ENCODE assay signal across 2 cellular contexts in the genomic region with DNA sequence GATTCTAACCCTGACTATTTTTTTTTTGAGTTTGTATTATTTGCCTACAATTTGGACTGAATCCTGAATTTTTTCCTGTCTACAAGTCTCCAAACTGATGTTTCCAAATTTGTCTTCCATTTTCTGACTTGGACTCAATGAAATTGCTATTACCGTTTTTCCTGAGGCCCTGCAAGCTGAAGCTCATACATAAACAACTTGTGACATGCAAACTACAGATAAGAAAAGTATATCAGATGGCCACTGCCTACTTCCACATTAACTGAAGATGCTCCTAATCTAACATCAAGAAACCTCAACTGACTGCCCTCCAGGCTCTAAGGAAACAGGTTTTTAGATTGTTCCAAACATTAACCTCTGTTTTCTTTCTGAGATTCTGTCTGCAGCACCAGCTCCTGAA.
TF ChIP-seq lines count a peak whose summit lies in the region.

No MANE protein-coding gene starts in this region.

TF ChIP-seq in GM23338, 12 proteins besides CTCF, POLR2A, EP300 and RAD21 (continued from another document):
- no peak for TF ChIP-seq ZNF114 (CRISPR knock-in tag; IDR thresholded peaks at IDR 0.05)
- TF ChIP-seq NANOG (IDR thresholded peaks at IDR 0.05; ENCODE audit: borderline replicate concordance), result no peak

TF ChIP-seq in K562, 482 proteins besides CTCF, POLR2A, EP300 and RAD21 (continued from another document and continues in another):
- TF ChIP-seq, protein P1, sequence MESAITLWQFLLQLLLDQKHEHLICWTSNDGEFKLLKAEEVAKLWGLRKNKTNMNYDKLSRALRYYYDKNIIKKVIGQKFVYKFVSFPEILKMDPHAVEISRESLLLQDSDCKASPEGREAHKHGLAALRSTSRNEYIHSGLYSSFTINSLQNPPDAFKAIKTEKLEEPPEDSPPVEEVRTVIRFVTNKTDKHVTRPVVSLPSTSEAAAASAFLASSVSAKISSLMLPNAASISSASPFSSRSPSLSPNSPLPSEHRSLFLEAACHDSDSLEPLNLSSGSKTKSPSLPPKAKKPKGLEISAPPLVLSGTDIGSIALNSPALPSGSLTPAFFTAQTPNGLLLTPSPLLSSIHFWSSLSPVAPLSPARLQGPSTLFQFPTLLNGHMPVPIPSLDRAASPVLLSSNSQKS (CRISPR knock-in tag; IDR thresholded peaks at IDR 0.05), result no peak
- TF ChIP-seq ZNF589 (CRISPR knock-in tag; IDR thresholded peaks at IDR 0.05; ENCODE audit: low read depth), result no peak
- no peak for TF ChIP-seq ETV1 (tag; conservative IDR thresholded peaks at IDR 0.05; ENCODE audit: low read depth)
- TF ChIP-seq ASH1L (IDR thresholded peaks at IDR 0.05; ENCODE audit: borderline replicate concordance, low read depth, partially characterized antibody), result no peak
- no peak for TF ChIP-seq FUS (optimal IDR thresholded peaks at IDR 0.05; ENCODE audit: low read depth, low read length)
- no peak for TF ChIP-seq TBL1XR1 (IDR thresholded peaks at IDR 0.05; ENCODE audit: low read length in 2 of 2)
- no peak for TF ChIP-seq ZZZ3 (IDR thresholded peaks at IDR 0.05)
- 0 out of 2 replicates have a peak, but pooled peaks have one; percentile 13 for TF ChIP-seq ZFPM2 (CRISPR knock-in tag; IDR thresholded peaks at IDR 0.05)
- TF ChIP-seq TAF9B (IDR thresholded peaks at IDR 0.05; ENCODE audit: partially characterized antibody), result no peak
- no peak for TF ChIP-seq BRD4 (IDR thresholded peaks at IDR 0.05)
- TF ChIP-seq, protein P2, sequence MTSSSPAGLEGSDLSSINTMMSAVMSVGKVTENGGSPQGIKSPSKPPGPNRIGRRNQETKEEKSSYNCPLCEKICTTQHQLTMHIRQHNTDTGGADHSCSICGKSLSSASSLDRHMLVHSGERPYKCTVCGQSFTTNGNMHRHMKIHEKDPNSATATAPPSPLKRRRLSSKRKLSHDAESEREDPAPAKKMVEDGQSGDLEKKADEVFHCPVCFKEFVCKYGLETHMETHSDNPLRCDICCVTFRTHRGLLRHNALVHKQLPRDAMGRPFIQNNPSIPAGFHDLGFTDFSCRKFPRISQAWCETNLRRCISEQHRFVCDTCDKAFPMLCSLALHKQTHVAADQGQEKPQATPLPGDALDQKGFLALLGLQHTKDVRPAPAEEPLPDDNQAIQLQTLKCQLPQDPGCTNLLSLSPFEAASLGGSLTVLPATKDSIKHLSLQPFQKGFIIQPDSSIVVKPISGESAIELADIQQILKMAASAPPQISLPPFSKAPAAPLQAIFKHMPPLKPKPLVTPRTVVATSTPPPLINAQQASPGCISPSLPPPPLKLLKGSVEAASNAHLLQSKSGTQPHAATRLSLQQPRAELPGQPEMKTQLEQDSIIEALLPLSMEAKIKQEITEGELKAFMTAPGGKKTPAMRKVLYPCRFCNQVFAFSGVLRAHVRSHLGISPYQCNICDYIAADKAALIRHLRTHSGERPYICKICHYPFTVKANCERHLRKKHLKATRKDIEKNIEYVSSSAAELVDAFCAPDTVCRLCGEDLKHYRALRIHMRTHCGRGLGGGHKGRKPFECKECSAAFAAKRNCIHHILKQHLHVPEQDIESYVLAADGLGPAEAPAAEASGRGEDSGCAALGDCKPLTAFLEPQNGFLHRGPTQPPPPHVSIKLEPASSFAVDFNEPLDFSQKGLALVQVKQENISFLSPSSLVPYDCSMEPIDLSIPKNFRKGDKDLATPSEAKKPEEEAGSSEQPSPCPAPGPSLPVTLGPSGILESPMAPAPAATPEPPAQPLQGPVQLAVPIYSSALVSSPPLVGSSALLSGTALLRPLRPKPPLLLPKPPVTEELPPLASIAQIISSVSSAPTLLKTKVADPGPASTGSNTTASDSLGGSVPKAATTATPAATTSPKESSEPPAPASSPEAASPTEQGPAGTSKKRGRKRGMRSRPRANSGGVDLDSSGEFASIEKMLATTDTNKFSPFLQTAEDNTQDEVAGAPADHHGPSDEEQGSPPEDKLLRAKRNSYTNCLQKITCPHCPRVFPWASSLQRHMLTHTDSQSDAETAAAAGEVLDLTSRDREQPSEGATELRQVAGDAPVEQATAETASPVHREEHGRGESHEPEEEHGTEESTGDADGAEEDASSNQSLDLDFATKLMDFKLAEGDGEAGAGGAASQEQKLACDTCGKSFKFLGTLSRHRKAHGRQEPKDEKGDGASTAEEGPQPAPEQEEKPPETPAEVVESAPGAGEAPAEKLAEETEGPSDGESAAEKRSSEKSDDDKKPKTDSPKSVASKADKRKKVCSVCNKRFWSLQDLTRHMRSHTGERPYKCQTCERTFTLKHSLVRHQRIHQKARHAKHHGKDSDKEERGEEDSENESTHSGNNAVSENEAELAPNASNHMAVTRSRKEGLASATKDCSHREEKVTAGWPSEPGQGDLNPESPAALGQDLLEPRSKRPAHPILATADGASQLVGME (CRISPR knock-in tag; IDR thresholded peaks at IDR 0.05), result peak; percentile 93
- TF ChIP-seq SMARCE1 (IDR thresholded peaks at IDR 0.05), result no peak
- TF ChIP-seq DDX20 (tag; IDR thresholded peaks at IDR 0.05; ENCODE audit: low read depth), result peak; percentile 9; the same call in 1 of the 2 replicates
- no peak for TF ChIP-seq FOXP1 (CRISPR knock-in tag; IDR thresholded peaks at IDR 0.05)
- TF ChIP-seq ZSCAN29 (IDR thresholded peaks at IDR 0.05), result no peak
- TF ChIP-seq, protein P3, sequence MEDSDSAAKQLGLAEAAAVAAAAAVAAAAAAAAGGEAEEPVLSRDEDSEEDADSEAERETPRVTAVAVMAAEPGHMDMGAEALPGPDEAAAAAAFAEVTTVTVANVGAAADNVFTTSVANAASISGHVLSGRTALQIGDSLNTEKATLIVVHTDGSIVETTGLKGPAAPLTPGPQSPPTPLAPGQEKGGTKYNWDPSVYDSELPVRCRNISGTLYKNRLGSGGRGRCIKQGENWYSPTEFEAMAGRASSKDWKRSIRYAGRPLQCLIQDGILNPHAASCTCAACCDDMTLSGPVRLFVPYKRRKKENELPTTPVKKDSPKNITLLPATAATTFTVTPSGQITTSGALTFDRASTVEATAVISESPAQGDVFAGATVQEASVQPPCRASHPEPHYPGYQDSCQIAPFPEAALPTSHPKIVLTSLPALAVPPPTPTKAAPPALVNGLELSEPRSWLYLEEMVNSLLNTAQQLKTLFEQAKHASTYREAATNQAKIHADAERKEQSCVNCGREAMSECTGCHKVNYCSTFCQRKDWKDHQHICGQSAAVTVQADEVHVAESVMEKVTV (CRISPR knock-in tag; IDR thresholded peaks at IDR 0.05), result no peak
- TF ChIP-seq, protein P4, sequence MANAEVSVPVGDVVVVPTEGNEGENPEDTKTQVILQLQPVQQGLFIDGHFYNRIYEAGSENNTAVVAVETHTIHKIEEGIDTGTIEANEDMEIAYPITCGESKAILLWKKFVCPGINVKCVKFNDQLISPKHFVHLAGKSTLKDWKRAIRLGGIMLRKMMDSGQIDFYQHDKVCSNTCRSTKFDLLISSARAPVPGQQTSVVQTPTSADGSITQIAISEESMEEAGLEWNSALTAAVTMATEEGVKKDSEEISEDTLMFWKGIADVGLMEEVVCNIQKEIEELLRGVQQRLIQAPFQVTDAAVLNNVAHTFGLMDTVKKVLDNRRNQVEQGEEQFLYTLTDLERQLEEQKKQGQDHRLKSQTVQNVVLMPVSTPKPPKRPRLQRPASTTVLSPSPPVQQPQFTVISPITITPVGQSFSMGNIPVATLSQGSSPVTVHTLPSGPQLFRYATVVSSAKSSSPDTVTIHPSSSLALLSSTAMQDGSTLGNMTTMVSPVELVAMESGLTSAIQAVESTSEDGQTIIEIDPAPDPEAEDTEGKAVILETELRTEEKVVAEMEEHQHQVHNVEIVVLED (CRISPR knock-in tag; IDR thresholded peaks at IDR 0.05), result peak; percentile 42; the same call in 1 of the 2 replicates
- no peak for TF ChIP-seq CHD1 (IDR thresholded peaks at IDR 0.05; ENCODE audit: low read length)
- no peak; the same call in 1 of the 2 replicates for TF ChIP-seq TCFL5 (CRISPR knock-in tag; conservative IDR thresholded peaks at IDR 0.05)
- 0 out of 2 replicates have a peak, but pooled peaks have one; percentile 43 for TF ChIP-seq ZNF79 (CRISPR knock-in tag; IDR thresholded peaks at IDR 0.05; ENCODE audit: low read depth)
- TF ChIP-seq, protein P5, sequence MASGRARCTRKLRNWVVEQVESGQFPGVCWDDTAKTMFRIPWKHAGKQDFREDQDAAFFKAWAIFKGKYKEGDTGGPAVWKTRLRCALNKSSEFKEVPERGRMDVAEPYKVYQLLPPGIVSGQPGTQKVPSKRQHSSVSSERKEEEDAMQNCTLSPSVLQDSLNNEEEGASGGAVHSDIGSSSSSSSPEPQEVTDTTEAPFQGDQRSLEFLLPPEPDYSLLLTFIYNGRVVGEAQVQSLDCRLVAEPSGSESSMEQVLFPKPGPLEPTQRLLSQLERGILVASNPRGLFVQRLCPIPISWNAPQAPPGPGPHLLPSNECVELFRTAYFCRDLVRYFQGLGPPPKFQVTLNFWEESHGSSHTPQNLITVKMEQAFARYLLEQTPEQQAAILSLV (tag; IDR thresholded peaks at IDR 0.05), result no peak
- TF ChIP-seq COPS2 (conservative IDR thresholded peaks at IDR 0.05), result no peak
- TF ChIP-seq ZC3H11A (IDR thresholded peaks at IDR 0.05; ENCODE audit: low read depth, low read length), result no peak
- 0 out of 2 replicates have a peak, but pooled peaks have one; percentile 55 for TF ChIP-seq ZNF165 (CRISPR knock-in tag; IDR thresholded peaks at IDR 0.05; ENCODE audit: borderline replicate concordance)
- TF ChIP-seq, protein P6, sequence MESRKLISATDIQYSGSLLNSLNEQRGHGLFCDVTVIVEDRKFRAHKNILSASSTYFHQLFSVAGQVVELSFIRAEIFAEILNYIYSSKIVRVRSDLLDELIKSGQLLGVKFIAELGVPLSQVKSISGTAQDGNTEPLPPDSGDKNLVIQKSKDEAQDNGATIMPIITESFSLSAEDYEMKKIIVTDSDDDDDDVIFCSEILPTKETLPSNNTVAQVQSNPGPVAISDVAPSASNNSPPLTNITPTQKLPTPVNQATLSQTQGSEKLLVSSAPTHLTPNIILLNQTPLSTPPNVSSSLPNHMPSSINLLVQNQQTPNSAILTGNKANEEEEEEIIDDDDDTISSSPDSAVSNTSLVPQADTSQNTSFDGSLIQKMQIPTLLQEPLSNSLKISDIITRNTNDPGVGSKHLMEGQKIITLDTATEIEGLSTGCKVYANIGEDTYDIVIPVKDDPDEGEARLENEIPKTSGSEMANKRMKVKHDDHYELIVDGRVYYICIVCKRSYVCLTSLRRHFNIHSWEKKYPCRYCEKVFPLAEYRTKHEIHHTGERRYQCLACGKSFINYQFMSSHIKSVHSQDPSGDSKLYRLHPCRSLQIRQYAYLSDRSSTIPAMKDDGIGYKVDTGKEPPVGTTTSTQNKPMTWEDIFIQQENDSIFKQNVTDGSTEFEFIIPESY (CRISPR knock-in tag; IDR thresholded peaks at IDR 0.05), result no peak
- peak; percentile 24; the same call in 1 of the 2 replicates for TF ChIP-seq TCF3 (CRISPR knock-in tag; IDR thresholded peaks at IDR 0.05)
- TF ChIP-seq HDAC1 (IDR thresholded peaks at IDR 0.05), result no peak
- TF ChIP-seq ZFP36 (IDR thresholded peaks at IDR 0.05; ENCODE audit: low read depth, low read length, partially characterized antibody), result no peak
- no peak for TF ChIP-seq ZNF384 (IDR thresholded peaks at IDR 0.05; ENCODE audit: low read depth, low read length)
- TF ChIP-seq, protein P7, sequence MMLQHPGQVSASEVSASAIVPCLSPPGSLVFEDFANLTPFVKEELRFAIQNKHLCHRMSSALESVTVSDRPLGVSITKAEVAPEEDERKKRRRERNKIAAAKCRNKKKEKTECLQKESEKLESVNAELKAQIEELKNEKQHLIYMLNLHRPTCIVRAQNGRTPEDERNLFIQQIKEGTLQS (IDR thresholded peaks at IDR 0.05), result no peak
- TF ChIP-seq, protein P7 (CRISPR knock-in tag; conservative IDR thresholded peaks at IDR 0.05), result no peak
- no peak for TF ChIP-seq CC2D1A (IDR thresholded peaks at IDR 0.05)
- TF ChIP-seq POLR2B (IDR thresholded peaks at IDR 0.05; ENCODE audit: low read depth, partially characterized antibody), result no peak
- no peak for TF ChIP-seq TRIM28 (IDR thresholded peaks at IDR 0.05)
- no peak for TF ChIP-seq EWSR1 (IDR thresholded peaks at IDR 0.05; ENCODE audit: borderline replicate concordance, low read depth, partially characterized antibody)
- TF ChIP-seq SMARCA4 (IDR thresholded peaks at IDR 0.05), result peak; percentile 46; the same call in 1 of the 2 replicates
- no peak for TF ChIP-seq THRAP3 (IDR thresholded peaks at IDR 0.05; ENCODE audit: borderline replicate concordance)
- no peak for TF ChIP-seq PTRF (tag; IDR thresholded peaks at IDR 0.05)
- peak; percentile 52; the same call in 1 of the 2 replicates for TF ChIP-seq POLR2H (tag; IDR thresholded peaks at IDR 0.05; ENCODE audit: low read depth)
- no peak for TF ChIP-seq DMBX1 (CRISPR knock-in tag; IDR thresholded peaks at IDR 0.05; ENCODE audit: borderline replicate concordance)
- TF ChIP-seq NEUROD1 (IDR thresholded peaks at IDR 0.05; ENCODE audit: borderline replicate concordance, low read depth, low read length, partially characterized antibody), result no peak
- TF ChIP-seq, protein P8, sequence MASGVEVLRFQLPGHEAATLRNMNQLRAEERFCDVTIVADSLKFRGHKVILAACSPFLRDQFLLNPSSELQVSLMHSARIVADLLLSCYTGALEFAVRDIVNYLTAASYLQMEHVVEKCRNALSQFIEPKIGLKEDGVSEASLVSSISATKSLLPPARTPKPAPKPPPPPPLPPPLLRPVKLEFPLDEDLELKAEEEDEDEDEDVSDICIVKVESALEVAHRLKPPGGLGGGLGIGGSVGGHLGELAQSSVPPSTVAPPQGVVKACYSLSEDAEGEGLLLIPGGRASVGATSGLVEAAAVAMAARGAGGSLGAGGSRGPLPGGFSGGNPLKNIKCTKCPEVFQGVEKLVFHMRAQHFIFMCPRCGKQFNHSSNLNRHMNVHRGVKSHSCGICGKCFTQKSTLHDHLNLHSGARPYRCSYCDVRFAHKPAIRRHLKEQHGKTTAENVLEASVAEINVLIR (CRISPR knock-in tag; IDR thresholded peaks at IDR 0.05), result no peak
- no peak for TF ChIP-seq RFX7 (CRISPR knock-in tag; IDR thresholded peaks at IDR 0.05)
- no peak for TF ChIP-seq SP2 (IDR thresholded peaks at IDR 0.05; ENCODE audit: extremely low read depth, low read depth, low read length, poor library complexity, severe bottlenecking)
- TF ChIP-seq, protein P9, sequence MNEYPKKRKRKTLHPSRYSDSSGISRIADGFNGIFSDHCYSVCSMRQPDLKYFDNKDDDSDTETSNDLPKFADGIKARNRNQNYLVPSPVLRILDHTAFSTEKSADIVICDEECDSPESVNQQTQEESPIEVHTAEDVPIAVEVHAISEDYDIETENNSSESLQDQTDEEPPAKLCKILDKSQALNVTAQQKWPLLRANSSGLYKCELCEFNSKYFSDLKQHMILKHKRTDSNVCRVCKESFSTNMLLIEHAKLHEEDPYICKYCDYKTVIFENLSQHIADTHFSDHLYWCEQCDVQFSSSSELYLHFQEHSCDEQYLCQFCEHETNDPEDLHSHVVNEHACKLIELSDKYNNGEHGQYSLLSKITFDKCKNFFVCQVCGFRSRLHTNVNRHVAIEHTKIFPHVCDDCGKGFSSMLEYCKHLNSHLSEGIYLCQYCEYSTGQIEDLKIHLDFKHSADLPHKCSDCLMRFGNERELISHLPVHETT (CRISPR knock-in tag; conservative IDR thresholded peaks at IDR 0.05 in 1 of 2, IDR thresholded peaks at IDR 0.05 in 1 of 2), result peak in 1 of 2 experiments; percentile 67; a peak in 1 of 4 replicates
- no peak for TF ChIP-seq MAFF (IDR thresholded peaks at IDR 0.05; ENCODE audit: low read length)
- peak; percentile 69; the same call in 1 of the 2 replicates for TF ChIP-seq RNF2 (IDR thresholded peaks at IDR 0.05)
- no peak for TF ChIP-seq NFIX (CRISPR knock-in tag; IDR thresholded peaks at IDR 0.05; ENCODE audit: low read depth)
- TF ChIP-seq TCF7 (IDR thresholded peaks at IDR 0.05; ENCODE audit: borderline replicate concordance), result no peak
- TF ChIP-seq ZNF316 (IDR thresholded peaks at IDR 0.05), result no peak
